10 cellular contexts compared by ENCODE assay signal in the genomic region with DNA sequence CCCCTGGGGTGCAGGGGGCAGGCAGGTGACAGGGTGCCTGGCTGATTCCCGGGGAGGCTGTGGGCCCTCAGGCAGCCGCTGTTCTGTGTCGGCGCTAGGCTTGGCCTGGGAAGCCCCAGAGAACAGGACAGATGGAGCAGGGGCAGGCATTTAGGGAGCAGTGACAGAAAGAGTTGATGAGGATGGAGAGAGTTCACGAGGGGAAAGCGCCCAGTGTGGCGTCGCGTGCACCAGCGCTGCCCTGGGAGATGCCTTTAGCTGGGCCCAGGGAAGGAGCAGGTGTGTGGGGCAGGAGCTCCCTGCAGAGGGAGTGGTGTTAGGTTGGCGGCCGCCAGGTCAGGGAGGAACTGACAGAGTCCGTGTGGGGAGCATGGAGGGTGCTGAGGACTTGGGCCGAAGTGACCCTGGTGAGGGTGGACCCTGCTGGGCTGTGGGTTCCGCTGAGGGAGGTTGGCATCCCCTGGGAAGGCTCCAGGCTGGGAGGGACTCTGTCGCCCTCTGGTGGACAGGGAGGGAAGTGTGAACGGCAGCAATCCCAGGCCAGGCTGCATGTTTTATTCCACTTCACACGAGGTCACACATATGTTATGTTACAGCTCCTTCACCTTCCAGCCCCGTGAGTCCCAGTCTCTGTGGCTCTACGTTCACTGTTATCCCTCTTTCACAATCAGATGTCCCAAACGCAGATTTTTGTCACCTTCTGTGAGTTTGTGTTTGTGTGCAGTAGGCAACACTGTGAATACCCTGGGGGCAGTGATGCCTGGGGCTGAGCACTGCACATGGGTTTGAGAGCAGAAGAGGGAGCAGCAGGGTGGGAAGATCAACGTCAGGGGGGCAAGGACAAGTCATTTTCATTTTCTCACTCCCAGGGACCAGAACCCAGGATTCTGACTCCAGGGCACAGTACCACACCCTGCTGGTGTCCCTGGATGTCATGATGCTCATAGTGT. TPM values are rescaled to one million over a fixed set of nuclear protein-coding genes. Genes with fewer than 3 reads are reported as not detected.
DNase-seq lines count a peak whose midpoint lies in the region; ATAC-seq, FAIRE-seq and TF ChIP-seq lines count a peak whose summit lies in the region.
"Not testable (repeated sequence)": the region's sequence is repeated elsewhere in the genome, so short reads cannot be mapped to it uniquely, and the experiment has no call there.
"Had no signal": no experiment of that assay in that cellular context is flagged by ENCODE, and none has a peak within 500 bp of the region (broad histone marks: within the 10 kb centered on the region; RNA-seq: fewer than 3 reads in every experiment).

No MANE protein-coding gene starts in this region.

- H2BK120ac ChIP-seq in IMR-90 (ENCODE audit: low read depth, low read length), result peak overlapping the region; percentile 74

- not testable (repeated sequence) for H3K9ac ChIP-seq in IMR-90 (ENCODE audit: low read depth, low read length)

- not testable (repeated sequence) for H3K36me3 ChIP-seq in IMR-90 (ENCODE audit: control insufficient read depth, insufficient read depth, low read length); SJCRH30; upper lobe of right lung

- H2BK20ac ChIP-seq in IMR-90 (ENCODE audit: low read depth, low read length), result peak overlapping the region; percentile 45; the same call in 1 of the 2 replicates

- H3K56ac ChIP-seq in IMR-90 (ENCODE audit: extremely low read depth, insufficient read depth, low read length), result not testable (repeated sequence)

- H3K4me3 ChIP-seq in IMR-90 (ENCODE audit: insufficient read depth, low read depth, low read length); SJCRH30; foreskin fibroblast (ENCODE audit: low read depth in 1 of 2, low read length in 2 of 2); upper lobe of right lung: not testable (repeated sequence)

- not testable (repeated sequence) for H3K27me3 ChIP-seq in IMR-90 (ENCODE audit: control insufficient read depth, insufficient read depth, low read length); SJCRH30; upper lobe of right lung

- not testable (repeated sequence) for H3K4me2 ChIP-seq in IMR-90 (ENCODE audit: low read depth, low read length)

- FAIRE-seq in D721Med (lab: Jason Lieb, UNC), result not testable (repeated sequence)

- TF ChIP-seq CTCF in D721Med (IDR thresholded peaks at IDR 0.05; ENCODE audit: insufficient read depth, missing control alignments) (peak; percentile 26), IMR-90 (conservative IDR thresholded peaks at IDR 0.05; ENCODE audit: low read depth, low read length) (peak; percentile 22; the same call in 1 of the 2 replicates), MCF 10A (IDR thresholded peaks at IDR 0.05; ENCODE audit: unreplicated experiment) (peak; percentile 81), foreskin fibroblast (IDR thresholded peaks at IDR 0.05; ENCODE audit: low read depth, low read length) (peak; percentile 30), progenitor cell of endocrine pancreas (IDR thresholded peaks at IDR 0.05; ENCODE audit: unreplicated experiment) (peak; percentile 15), upper lobe of right lung (IDR thresholded peaks at IDR 0.05) (peak; percentile 49)

- TF ChIP-seq POLR2A in IMR-90 (IDR thresholded peaks at IDR 0.05; ENCODE audit: low read depth, low read length), result not testable (repeated sequence)

- DNase-seq in D721Med (ENCODE audit: insufficient read length, low spot score); IMR-90; progenitor cell of endocrine pancreas (ENCODE audit: low spot score, unreplicated experiment); upper lobe of right lung: not testable (repeated sequence)
- peak; percentile 22 to 24 for DNase-seq in SJCRH30
- DNase-seq in activated CD8-positive, alpha-beta memory T cell treated with anti-CD3 and anti-CD28 coated beads, Interleukin-2, amount 50 U/mL, for 4 hours, result peak; percentile 42
- DNase-seq in MCF 10A (ENCODE audit: unreplicated experiment), result peak; percentile 29
- peak in 1 of 2 donors; percentile 23 for DNase-seq in foreskin fibroblast

- not testable (repeated sequence) for H3K36me3 Mint-ChIP-seq in MCF 10A (ENCODE audit: insufficient read depth, unreplicated experiment); progenitor cell of endocrine pancreas (ENCODE audit: insufficient read depth)

- not testable (repeated sequence) for H3K9me3 Mint-ChIP-seq in MCF 10A (ENCODE audit: unreplicated experiment)
- H3K9me3 Mint-ChIP-seq in progenitor cell of endocrine pancreas (ENCODE audit: low read depth), result peaks cover 29% of the 10 kb centered on the region

- in situ Hi-C loops in IMR-90 (cut with MboI; ENCODE audit: low sequenced_read_pairs), result not testable (repeated sequence)

- H2BK15ac ChIP-seq in IMR-90 (ENCODE audit: low read depth, low read length), result peak overlapping the region; percentile 50; the same call in 1 of the 3 replicates

- not testable (repeated sequence) for H4K20me1 ChIP-seq in IMR-90 (ENCODE audit: insufficient read depth, low read length)

- peak overlapping the region; percentile 72; the same call in 1 of the 2 replicates for H4K5ac ChIP-seq in IMR-90 (ENCODE audit: low read depth, low read length)

- H2AK9ac ChIP-seq in IMR-90 (replicated peaks; ENCODE audit: low read depth, low read length, poor library complexity), result not testable (repeated sequence)

- peak overlapping the region; percentile 77 for H3K4ac ChIP-seq in IMR-90 (ENCODE audit: low read depth, low read length)

- POLR2A ChIA-PET in IMR-90 (lab: Charles Lee; ENCODE audit: unreplicated experiment); MCF 10A (lab: Yijun Ruan, JAX): not testable (repeated sequence)

- CTCF ChIA-PET in IMR-90 (lab: Yijun Ruan, JAX), result not testable (repeated sequence)
- CTCF ChIA-PET in MCF 10A (lab: Yijun Ruan, JAX), result interaction anchor here (0.6 to 1.2 kb wide), 7 partner anchors 9 to 1781 kb away, joined by 3 to 5 read pairs (median 4); no protein-coding TSS in a partner anchor

- H3K18ac ChIP-seq in IMR-90 (ENCODE audit: low read depth, low read length), result not testable (repeated sequence)

- H3K9me1 ChIP-seq in IMR-90 (ENCODE audit: insufficient read depth, low read length), result peaks cover 17% of the 10 kb centered on the region; the same call in 1 of the 2 replicates

- ATAC-seq in IMR-90 (ENCODE audit: low read depth); upper lobe of right lung: not testable (repeated sequence)

- not testable (repeated sequence) for H3K27ac Mint-ChIP-seq in MCF 10A (ENCODE audit: low read depth, unreplicated experiment); progenitor cell of endocrine pancreas

- peak overlapping the region; percentile 85 for H2AK5ac ChIP-seq in IMR-90 (ENCODE audit: low read depth, low read length)

- dilution Hi-C loops in IMR-90 (cut with HindIII; ENCODE audit: low sequenced_read_pairs, unreplicated experiment), result not testable (repeated sequence)

- intact Hi-C loops in IMR-90 (cut with micrococcal nuclease) (loop anchor here (10.0 kb wide), 1 partner anchor 154 kb away; no protein-coding TSS in a partner anchor), MCF 10A (cut with micrococcal nuclease) (loop anchor here (5.0 kb wide), 3 partner anchors 59 to 164 kb away; no protein-coding TSS in a partner anchor)
- intact Hi-C loops in upper lobe of right lung (cut with DNase I), result not testable (repeated sequence)

- H3K4me1 Mint-ChIP-seq in MCF 10A (ENCODE audit: insufficient read depth, unreplicated experiment), result peaks cover 22% of the 10 kb centered on the region
- H3K4me1 Mint-ChIP-seq in progenitor cell of endocrine pancreas (ENCODE audit: low read depth), result not testable (repeated sequence)

- not testable (repeated sequence) for H2AFZ ChIP-seq in IMR-90 (replicated peaks; ENCODE audit: low read length, poor library complexity)

- H3K27me3 Mint-ChIP-seq in MCF 10A (ENCODE audit: insufficient read depth, unreplicated experiment); progenitor cell of endocrine pancreas: not testable (repeated sequence)

- H3K23ac ChIP-seq in IMR-90 (ENCODE audit: low read depth, low read length), result not testable (repeated sequence)

- not testable (repeated sequence) for H3K4me3 Mint-ChIP-seq in MCF 10A (ENCODE audit: unreplicated experiment); progenitor cell of endocrine pancreas (ENCODE audit: low read depth)

- H3K9me3 ChIP-seq in IMR-90 (ENCODE audit: control insufficient read depth, insufficient read depth, low read length); SJCRH30 (replicated peaks); upper lobe of right lung: not testable (repeated sequence)

- H2BK5ac ChIP-seq in IMR-90 (ENCODE audit: low read depth, low read length, poor library complexity, severe bottlenecking), result peak overlapping the region; percentile 34

- H3K14ac ChIP-seq in IMR-90 (replicated peaks; ENCODE audit: low read depth, low read length), result not testable (repeated sequence)

- not testable (repeated sequence) for H3K27ac ChIP-seq in IMR-90 (ENCODE audit: insufficient read depth, low read length); SJCRH30; upper lobe of right lung

- peaks cover 10% of the 10 kb centered on the region for H3K4me1 ChIP-seq in IMR-90 (ENCODE audit: control insufficient read depth, insufficient read depth, low read length)
- H3K4me1 ChIP-seq in SJCRH30, upper lobe of right lung: not testable (repeated sequence)

- not testable (repeated sequence) for BruUV-seq in IMR-90 (replicated peaks; lab: Mats Ljungman, UMichigan); MCF 10A (replicated peaks; lab: Mats Ljungman, UMichigan)

- peak; percentile 30 for TF ChIP-seq RAD21 in IMR-90 (IDR thresholded peaks at IDR 0.05; ENCODE audit: low read length)

- peak overlapping the region; percentile 81 for H4K91ac ChIP-seq in IMR-90 (ENCODE audit: insufficient read depth, low read depth, low read length)

- H4K8ac ChIP-seq in IMR-90 (ENCODE audit: low read depth in 2 of 2, low read length in 2 of 2), result peak overlapping the region; percentile 33 to 71

- peaks cover 9 to 22% of the 10 kb centered on the region in 2 experiments for H3K79me1 ChIP-seq in IMR-90 (ENCODE audit: low read depth in 1 of 2, low read length in 2 of 2)

- WGBS in IMR-90 (ENCODE audit: extremely low coverage in 2 of 2, insufficient read length in 1 of 2), 2 experiments, result 100% methylated on average over 6 of the region's 22 CpGs; no CpG with 5 or more reads in 1 of the 2 experiments

TF ChIP-seq in IMR-90, 13 proteins besides CTCF, POLR2A, EP300 and RAD21:
- 0 out of 2 replicates have a peak, but pooled peaks have one; percentile 14 for TF ChIP-seq SMC3 (IDR thresholded peaks at IDR 0.05; ENCODE audit: low read depth, low read length)

RNA-seq across cellular contexts. Expression of a gene that starts 1.7 kb away (rescaled TPM):
- total RNA-seq in IMR-90 (2012; rRNA removed), result 0.28 and 0.54 TPM in 2 replicates
- polyA plus RNA-seq in IMR-90 (2012; rRNA removed), result 1.1 TPM in 2 replicates
- polyA plus RNA-seq in IMR-90 (2012; cell fraction: cytosol; rRNA removed), result 0.24 and 0.54 TPM in 2 replicates
- polyA plus RNA-seq in IMR-90 (2012; cell fraction: nucleus; rRNA removed; ENCODE audit: low replicate concordance), result 0.10 and 1.0 TPM in 2 replicates
- total RNA-seq in SJCRH30 (2014; rRNA removed; shearing (Covaris generic)), result 0.08 TPM in 1 of 2 replicates, not detected in the other
- not detected in 2 replicates for total RNA-seq in MCF 10A (2022)
- not detected in 2 replicates for total RNA-seq in progenitor cell of endocrine pancreas
- not detected for total RNA-seq in upper lobe of right lung
- total RNA-seq: gastrocnemius medialis, skeletal muscle tissue had no signal

Comparison
In these comparisons a context has a peak if more than half of its experiments do, and no peak if none do; other contexts are left out.
1. CTCF ChIP-seq: peak in every context shown above with its lines; median percentile 81 in MCF 10A; 49 in upper lobe of right lung; 30 in foreskin fibroblast; 26 in D721Med; 22 in IMR-90; 15 in progenitor cell of endocrine pancreas.